Comparison of ENCODE assay signal across 10 cellular contexts in genomic region chr2:20185176-20186022, GRCh38. TPM values are rescaled to one million over a fixed set of nuclear protein-coding genes. Genes with fewer than 3 reads are reported as not detected.
DNase-seq lines count a peak whose midpoint lies in the region; ATAC-seq and TF ChIP-seq lines count a peak whose summit lies in the region.
"Had no signal": no experiment of that assay in that cellular context is flagged by ENCODE, and none has a peak within 500 bp of the region (broad histone marks: within the 10 kb centered on the region; RNA-seq: fewer than 3 reads in every experiment).

No MANE protein-coding gene starts in this region.

- no peak for TF ChIP-seq POLR2A in NB4 (IDR thresholded peaks at IDR 0.05; ENCODE audit: extremely low read depth, insufficient read length)

- no peaks in the 10 kb centered on the region for H3K27me3 ChIP-seq in BE2C

- no peak overlapping the region for H3K4me3 ChIP-seq in NB4 (ENCODE audit: low read depth, low read length)
- no peak overlapping the region for H3K4me3 ChIP-seq in choroid plexus epithelial cell (ENCODE audit: low read depth, low read length)
- no peak overlapping the region for H3K4me3 ChIP-seq in BE2C (ENCODE audit: low read depth, low read length)
- H3K4me3 ChIP-seq: lung had no signal

- H3K9me3 ChIP-seq in BE2C, result no peaks in the 10 kb centered on the region

- no peak for ATAC-seq in GM18867 (IDR thresholded peaks at IDR 0.05; ENCODE audit: unreplicated experiment)
- no peak for ATAC-seq in GM21723 (IDR thresholded peaks at IDR 0.05; ENCODE audit: unreplicated experiment)

- DNase-seq in CD1c-positive myeloid dendritic cell (ENCODE audit: extremely low spot score) (peak; percentile 91), NB4 (ENCODE audit: low read depth) (peak; percentile 91), choroid plexus epithelial cell (ENCODE audit: low read depth) (peak; percentile 86), myocyte (ENCODE audit: low read depth) (peak; percentile 74), germinal center (ENCODE audit: low spot score) (no peak), BE2C (no peak)
- DNase-seq: activated T-cell treated with anti-CD3 and anti-CD28 coated beads for 4 hours had no signal

- no peaks in the 10 kb centered on the region; the same call in 1 of the 2 replicates for H3K4me1 ChIP-seq in BE2C

- TF ChIP-seq CTCF in NB4 (IDR thresholded peaks at IDR 0.05; ENCODE audit: low read depth, low read length) (no peak), choroid plexus epithelial cell (conservative IDR thresholded peaks at IDR 0.05; ENCODE audit: low read depth, low read length) (no peak), BE2C (IDR thresholded peaks at IDR 0.05; ENCODE audit: low read depth, low read length) (no peak)

- H3K36me3 ChIP-seq in BE2C, result no peaks in the 10 kb centered on the region

RNA-seq across cellular contexts. Expression of gene SDC1, which starts 39.5 kb away (rescaled TPM):
- 9.8 and 11.0 TPM in 2 replicates for total RNA-seq in myocyte
- 7.4 TPM for polyA plus RNA-seq in myocyte (2012)
- polyA plus RNA-seq in BE2C (2012; ENCODE audit: insufficient read depth, insufficient read length, low read depth), result 21.2 TPM

Comparison
In these comparisons a context has a peak if more than half of its experiments do, and no peak if none do; other contexts are left out.
1. DNase-seq: peak in CD1c-positive myeloid dendritic cell (single experiment), NB4 (single experiment), choroid plexus epithelial cell (single experiment) and myocyte (single experiment); none in germinal center (single experiment) and BE2C (single experiment).